26 cellular contexts compared by ENCODE assay signal in genomic region chr4:183450108-183450507, GRCh38. TPM values are rescaled to one million over a fixed set of nuclear protein-coding genes. Genes with fewer than 3 reads are reported as not detected.
DNase-seq lines count a peak whose midpoint lies in the region; ATAC-seq, FAIRE-seq and TF ChIP-seq lines count a peak whose summit lies in the region.
"Had no signal": no experiment of that assay in that cellular context is flagged by ENCODE, and none has a peak within 500 bp of the region (broad histone marks: within the 10 kb centered on the region; RNA-seq: fewer than 3 reads in every experiment).

No MANE protein-coding gene starts in this region.

- H3K27me3 Mint-ChIP-seq in natural killer cell (ENCODE audit: low read depth in 2 of 2) (no peaks in the 10 kb centered on the region), astrocyte (ENCODE audit: low read depth, unreplicated experiment) (no peaks in the 10 kb centered on the region)
- no peaks in the 10 kb centered on the region for H3K27me3 Mint-ChIP-seq in natural killer cell treated with Interleukin-12 subunit alpha and Interleukin-12 subunit beta and Interleukin-15 and Interleukin-18, amount 100 ng/mL, for 72 hours
- H3K27me3 Mint-ChIP-seq: CD4-positive, alpha-beta memory T cell; IgD-negative memory B cell had no signal

- peaks cover 30% of the 10 kb centered on the region for H3K79me2 ChIP-seq in astrocyte (ENCODE audit: insufficient read depth, low read length)

- intact Hi-C loops in natural killer cell (cut with micrococcal nuclease), result no loop called here
- intact Hi-C loops in psoas muscle (cut with DNase I), result no loop called here
- intact Hi-C loops in spleen (cut with DNase I; ENCODE audit: low total_unique reads), result no loop called here

- H3K9me3 ChIP-seq in astrocyte (ENCODE audit: insufficient read depth, low read depth, low read length) (no peaks in the 10 kb centered on the region), psoas muscle (no peaks in the 10 kb centered on the region), spleen (no peaks in the 10 kb centered on the region)
- H3K9me3 ChIP-seq: A549, Caco-2 had no signal

- peak overlapping the region; percentile 65 for H3K4me2 ChIP-seq in astrocyte (ENCODE audit: low read length)
- H3K4me2 ChIP-seq: A549, KMS-11 had no signal

- H3K36me3 Mint-ChIP-seq in natural killer cell, result peaks cover 8% of the 10 kb centered on the region
- peaks cover 30% of the 10 kb centered on the region for H3K36me3 Mint-ChIP-seq in natural killer cell treated with Interleukin-12 subunit alpha and Interleukin-12 subunit beta and Interleukin-15 and Interleukin-18, amount 100 ng/mL, for 72 hours
- H3K36me3 Mint-ChIP-seq in astrocyte (ENCODE audit: low read depth, unreplicated experiment), result peaks cover 14% of the 10 kb centered on the region
- H3K36me3 Mint-ChIP-seq: IgD-negative memory B cell had no signal

- ATAC-seq in natural killer cell, result no peak
- no peak for ATAC-seq in natural killer cell treated with Interleukin-12 subunit alpha and Interleukin-12 subunit beta and Interleukin-15 and Interleukin-18, amount 100 ng/mL, for 72 hours
- ATAC-seq in psoas muscle, result no peak
- ATAC-seq: A549, GM12878, Panc1 had no signal

- peak overlapping the region; percentile 25 to 40 for H3K27ac Mint-ChIP-seq in natural killer cell
- H3K27ac Mint-ChIP-seq in natural killer cell treated with Interleukin-12 subunit alpha and Interleukin-12 subunit beta and Interleukin-15 and Interleukin-18, amount 100 ng/mL, for 72 hours, result no peak overlapping the region
- no peak overlapping the region for H3K27ac Mint-ChIP-seq in astrocyte (ENCODE audit: unreplicated experiment)

- no peak overlapping the region for H3K9ac ChIP-seq in astrocyte (ENCODE audit: low read length)
- H3K9ac ChIP-seq: BLaER1 treated with 17β-estradiol and CSF1 and Interleukin-3, amounts not matched to agents 10 nM and 100 nM; KMS-11 had no signal

- H2AFZ ChIP-seq in astrocyte (ENCODE audit: low read depth, low read length), result no peak overlapping the region

- H3K27me3 ChIP-seq in astrocyte (ENCODE audit: insufficient read depth, low read length) (no peaks in the 10 kb centered on the region), psoas muscle (ENCODE audit: insufficient read depth in 3 of 3, low read length in 2 of 3) (no peaks in the 10 kb centered on the region), spleen (replicated peaks in 1 of 7) (no peaks in the 10 kb centered on the region)
- H3K27me3 ChIP-seq: BLaER1 treated with 17β-estradiol and CSF1 and Interleukin-3, amounts not matched to agents 10 nM and 100 nM had no signal

- WGBS in psoas muscle, 3 donors, result 94 to 96% (median 96%) methylated on average over 1 of the region's 1 CpG
- 95 to 100% (median 98%) methylated on average over 1 of the region's 1 CpG for WGBS in spleen, 5 donors

- H4K20me1 ChIP-seq in astrocyte (ENCODE audit: insufficient read depth, low read length), result peaks cover 24% of the 10 kb centered on the region

- TF ChIP-seq CTCF in natural killer cell (IDR thresholded peaks at IDR 0.05) (no peak), astrocyte (IDR thresholded peaks at IDR 0.05; ENCODE audit: insufficient read depth, low read depth, low read length) (no peak), psoas muscle (IDR thresholded peaks at IDR 0.05) (no peak), spleen (IDR thresholded peaks at IDR 0.05 in 8 of 11, conservative IDR thresholded peaks at IDR 0.05 in 3 of 11) (no peak)

- H3K4me1 ChIP-seq in astrocyte (ENCODE audit: insufficient read depth, low read length) (peaks cover 23% of the 10 kb centered on the region), psoas muscle (peaks cover 47% of the 10 kb centered on the region), spleen (peaks cover 33 to 58% (median 44%) of the 10 kb centered on the region in 6 donors)

- H3K36me3 ChIP-seq in astrocyte (ENCODE audit: insufficient read depth, low read length), result peaks cover 23% of the 10 kb centered on the region
- H3K36me3 ChIP-seq in psoas muscle (ENCODE audit: insufficient read depth in 1 of 2, low read depth in 1 of 2), result peaks cover 3 to 52% of the 10 kb centered on the region in 2 donors
- H3K36me3 ChIP-seq in spleen, result peaks cover 0 to 82% (median 43%) of the 10 kb centered on the region in 6 donors

- H3K4me3 ChIP-seq in astrocyte (ENCODE audit: insufficient read depth, low read depth, low read length) (no peak overlapping the region), psoas muscle (no peak overlapping the region), spleen (no peak overlapping the region)
- H3K4me3 ChIP-seq: A549; BLaER1 treated with 17β-estradiol and CSF1 and Interleukin-3, amounts not matched to agents 10 nM and 100 nM; GM12878 had no signal

- H3K27ac ChIP-seq in astrocyte (ENCODE audit: low read depth, low read length) (peak overlapping the region; percentile 47), psoas muscle (peak overlapping the region; percentile 47), spleen (no peak overlapping the region)
- H3K27ac ChIP-seq: A549; BLaER1 treated with 17β-estradiol and CSF1 and Interleukin-3, amounts not matched to agents 10 nM and 100 nM; KMS-11; RWPE1 had no signal

- TF ChIP-seq POLR2A in spleen (IDR thresholded peaks at IDR 0.05), result no peak

- H3K4me1 Mint-ChIP-seq in natural killer cell, result peaks cover 32% of the 10 kb centered on the region in 2 donors
- peaks cover 27 to 33% of the 10 kb centered on the region in 2 donors for H3K4me1 Mint-ChIP-seq in natural killer cell treated with Interleukin-12 subunit alpha and Interleukin-12 subunit beta and Interleukin-15 and Interleukin-18, amount 100 ng/mL, for 72 hours (ENCODE audit: low read depth in 2 of 2)
- H3K4me1 Mint-ChIP-seq in astrocyte (ENCODE audit: low read depth, unreplicated experiment), result peaks cover 12% of the 10 kb centered on the region

- no peak overlapping the region for H3K4me3 Mint-ChIP-seq in natural killer cell
- no peak overlapping the region for H3K4me3 Mint-ChIP-seq in natural killer cell treated with Interleukin-12 subunit alpha and Interleukin-12 subunit beta and Interleukin-15 and Interleukin-18, amount 100 ng/mL, for 72 hours
- no peak overlapping the region for H3K4me3 Mint-ChIP-seq in astrocyte (ENCODE audit: unreplicated experiment)
- H3K4me3 Mint-ChIP-seq: CD4-positive, alpha-beta memory T cell had no signal

- H3K9me3 Mint-ChIP-seq in natural killer cell (no peaks in the 10 kb centered on the region), astrocyte (ENCODE audit: unreplicated experiment) (no peaks in the 10 kb centered on the region)
- no peaks in the 10 kb centered on the region for H3K9me3 Mint-ChIP-seq in natural killer cell treated with Interleukin-12 subunit alpha and Interleukin-12 subunit beta and Interleukin-15 and Interleukin-18, amount 100 ng/mL, for 72 hours
- H3K9me3 Mint-ChIP-seq: CD4-positive, alpha-beta memory T cell; IgD-negative memory B cell had no signal

- FAIRE-seq in astrocyte (lab: Jason Lieb, UNC), result no peak
- FAIRE-seq: A549, GM12878, H1 had no signal

- DNase-seq in natural killer cell (no peak), astrocyte (ENCODE audit: low read depth) (no peak), psoas muscle (no peak), NOMO-1 treated with DMSO at 0.1 percent for 48 hours (lab: John Stamatoyannopoulos, UW; ENCODE audit: unreplicated experiment) (no peak), DMS79 (lab: John Stamatoyannopoulos, UW) (no peak), spleen (no peak)
- no peak for DNase-seq in natural killer cell treated with Interleukin-12 subunit alpha and Interleukin-12 subunit beta and Interleukin-15 and Interleukin-18, amount 100 ng/mL, for 72 hours (ENCODE audit: low spot score)
- DNase-seq: AML-193; Caco-2; CD4-positive, alpha-beta memory T cell; GDM1; NCI-H1048; NCI-H1417; NCI-H1694; NCI-H2029 treated with DMSO at 0.1 percent for 48 hours; NCI-H2227 treated with DMSO at 0.1 percent for 48 hours; NCI-H69; SHP77 had no signal

RNA-seq across cellular contexts. Expression of gene CDKN2AIP, which starts 5.7 kb away (rescaled TPM):
- 10 to 100 TPM; 24.2 to 27.3 (median 25.7) TPM for total RNA-seq in natural killer cell
- total RNA-seq in natural killer cell treated with Interleukin-12 subunit alpha and Interleukin-12 subunit beta and Interleukin-15 and Interleukin-18, amount 100 ng/mL, for 72 hours, result 10 to 100 TPM; 22.0 to 22.7 TPM
- total RNA-seq in astrocyte, result 9.6 and 11.6 TPM in 2 replicates
- total RNA-seq in psoas muscle, result 10 to 100 TPM in 1 of 4 donors, 1 to 10 TPM in 3; 6.9 to 13.1 (median 8.3) TPM
- polyA plus RNA-seq in psoas muscle, result 10 to 100 TPM in 2 of 3 donors, 1 to 10 TPM in 1; 6.5 to 21.0 (median 12.3) TPM
- 10 to 100 TPM; 11.6 to 27.9 (median 19.5) TPM for total RNA-seq in spleen
- 10 to 100 TPM; 11.9 to 19.0 (median 14.2) TPM for polyA plus RNA-seq in spleen

RNA-seq across cellular contexts. Expression of gene ING2, which starts 54.8 kb away (rescaled TPM):
- total RNA-seq in natural killer cell, result 10 to 100 TPM in 2 of 3 donors, 1 to 10 TPM in 1; 7.2 to 17.1 (median 10.9) TPM
- 1 to 10 TPM; 6.3 to 7.7 TPM for total RNA-seq in natural killer cell treated with Interleukin-12 subunit alpha and Interleukin-12 subunit beta and Interleukin-15 and Interleukin-18, amount 100 ng/mL, for 72 hours
- total RNA-seq in astrocyte, result 10.2 and 10.3 TPM in 2 replicates
- 10 to 100 TPM in 1 of 4 donors, 1 to 10 TPM in 3; 6.3 to 21.7 (median 8.3) TPM for total RNA-seq in psoas muscle
- polyA plus RNA-seq in psoas muscle, result 10 to 100 TPM; 13.6 to 35.1 (median 28.0) TPM
- 10 to 100 TPM in 4 of 7 donors, 1 to 10 TPM in 3; 4.2 to 21.7 (median 10.6) TPM for total RNA-seq in spleen
- polyA plus RNA-seq in spleen, result 10 to 100 TPM in 1 of 3 donors, 1 to 10 TPM in 2; 8.0 to 12.3 (median 9.4) TPM

Comparison
In these comparisons a context has a peak if more than half of its experiments do, and no peak if none do; other contexts are left out.
1. H3K27ac Mint-ChIP-seq: peak in natural killer cell (2 of 2); none in natural killer cell treated with Interleukin-12 subunit alpha and Interleukin-12 subunit beta and Interleukin-15 and Interleukin-18, amount 100 ng/mL, for 72 hours (0 of 2) and astrocyte (single experiment).
2. H3K27ac ChIP-seq: peak in astrocyte (single experiment) and psoas muscle (single experiment); none in spleen (0 of 8).